16 cellular contexts compared by ENCODE assay signal in genomic region chr22:26894362-26894761, GRCh38.
DNase-seq lines count a peak whose midpoint lies in the region; ATAC-seq and TF ChIP-seq lines count a peak whose summit lies in the region.
"Had no signal": no experiment of that assay in that cellular context is flagged by ENCODE, and none has a peak within 500 bp of the region (broad histone marks: within the 10 kb centered on the region; RNA-seq: fewer than 3 reads in every experiment).

No MANE protein-coding gene starts in this region.

- H3K9me3 Mint-ChIP-seq in activated CD4-positive, alpha-beta T cell treated with anti-CD3 and anti-CD28 coated beads, Interleukin-2, amount 10 ng/mL, durations not matched to agents 24 days and 14 days: no peaks in the 10 kb centered on the region
- no peaks in the 10 kb centered on the region for H3K9me3 Mint-ChIP-seq in activated CD4-positive, alpha-beta T cell treated with anti-CD3 and anti-CD28 coated beads for 36 hours (ENCODE audit: low read depth)
- peaks cover 3% of the 10 kb centered on the region for H3K9me3 Mint-ChIP-seq in chondrocyte (ENCODE audit: low read depth)
- H3K9me3 Mint-ChIP-seq in mesothelial cell of epicardium: no peaks in the 10 kb centered on the region
- H3K9me3 Mint-ChIP-seq: stimulated activated naive CD8-positive, alpha-beta T cell treated with anti-CD3 and anti-CD28 coated beads, Interleukin-15, amount 100 ng/mL, for 72 hours had no signal

- no peak for ATAC-seq in activated CD4-positive, alpha-beta T cell treated with anti-CD3 and anti-CD28 coated beads for 36 hours
- ATAC-seq in sciatic nerve: no peak

- no peak overlapping the region for H3K4me3 ChIP-seq in vagina
- H3K4me3 ChIP-seq: body of pancreas had no signal

- POLR2A ChIA-PET in activated CD4-positive, alpha-beta T cell treated with anti-CD3 and anti-CD28 coated beads for 36 hours (lab: Charles Lee): no interaction called here

- peaks cover 7% of the 10 kb centered on the region for H3K27me3 Mint-ChIP-seq in activated CD4-positive, alpha-beta T cell treated with anti-CD3 and anti-CD28 coated beads, Interleukin-2, amount 10 ng/mL, durations not matched to agents 24 days and 14 days
- H3K27me3 Mint-ChIP-seq in activated CD4-positive, alpha-beta T cell treated with anti-CD3 and anti-CD28 coated beads for 36 hours: peaks cover 32% of the 10 kb centered on the region
- H3K27me3 Mint-ChIP-seq in chondrocyte (ENCODE audit: low read depth) (no peaks in the 10 kb centered on the region), mesothelial cell of epicardium (ENCODE audit: low read depth) (peaks cover 12% of the 10 kb centered on the region)

- no peaks in the 10 kb centered on the region for H3K27me3 ChIP-seq in vagina
- H3K27me3 ChIP-seq: body of pancreas had no signal

- intact Hi-C loops in activated CD4-positive, alpha-beta T cell treated with anti-CD3 and anti-CD28 coated beads, Interleukin-2, amount 10 ng/mL, durations not matched to agents 24 days and 14 days (cut with micrococcal nuclease): no loop called here
- intact Hi-C loops in activated CD4-positive, alpha-beta T cell treated with anti-CD3 and anti-CD28 coated beads for 36 hours (cut with DNase I, micrococcal nuclease): no loop called here
- intact Hi-C loops in vagina (cut with DNase I): no loop called here
- intact Hi-C loops in sciatic nerve (cut with DNase I): no loop called here

- H3K36me3 Mint-ChIP-seq in activated CD4-positive, alpha-beta T cell treated with anti-CD3 and anti-CD28 coated beads, Interleukin-2, amount 10 ng/mL, durations not matched to agents 24 days and 14 days (ENCODE audit: low read depth): no peaks in the 10 kb centered on the region
- H3K36me3 Mint-ChIP-seq in activated CD4-positive, alpha-beta T cell treated with anti-CD3 and anti-CD28 coated beads for 36 hours (ENCODE audit: low read depth): no peaks in the 10 kb centered on the region
- H3K36me3 Mint-ChIP-seq in chondrocyte (ENCODE audit: low read depth): peaks cover 4% of the 10 kb centered on the region
- H3K36me3 Mint-ChIP-seq in mesothelial cell of epicardium: no peaks in the 10 kb centered on the region

- peak overlapping the region; percentile 50 for H3K27ac Mint-ChIP-seq in activated CD4-positive, alpha-beta T cell treated with anti-CD3 and anti-CD28 coated beads, Interleukin-2, amount 10 ng/mL, durations not matched to agents 24 days and 14 days
- H3K27ac Mint-ChIP-seq in activated CD4-positive, alpha-beta T cell treated with anti-CD3 and anti-CD28 coated beads for 36 hours: no peak overlapping the region
- H3K27ac Mint-ChIP-seq in chondrocyte (ENCODE audit: unreplicated experiment) (peak overlapping the region; percentile 97), mesothelial cell of epicardium (peak overlapping the region; percentile 52)
- H3K27ac Mint-ChIP-seq: CD8-positive, alpha-beta memory T cell had no signal

- TF ChIP-seq CTCF in chondrocyte (IDR thresholded peaks at IDR 0.05) (no peak), mesothelial cell of epicardium (IDR thresholded peaks at IDR 0.05; ENCODE audit: unreplicated experiment) (no peak), vagina (IDR thresholded peaks at IDR 0.05) (no peak)

- no peak for DNase-seq in activated CD4-positive, alpha-beta T cell treated with anti-CD3 and anti-CD28 coated beads, Interleukin-2, amount 10 ng/mL, durations not matched to agents 24 days and 14 days
- no peak for DNase-seq in activated CD4-positive, alpha-beta T cell treated with anti-CD3 and anti-CD28 coated beads for 36 hours
- DNase-seq in chondrocyte (ENCODE audit: low spot score): no peak
- DNase-seq in mesothelial cell of epicardium (ENCODE audit: low spot score in 2 of 2, unreplicated experiment in 2 of 2): no peak
- DNase-seq in vagina (ENCODE audit: extremely low spot score in 2 of 2): peak in 1 of 2 donors; percentile 3
- DNase-seq in stimulated activated naive CD4-positive, alpha-beta T cell (lab: John Stamatoyannopoulos, UW): no peak
- DNase-seq in activated T-cell treated with anti-CD3 and anti-CD28 coated beads, Interleukin-2, amount 50 U/mL, for 1 hour: no peak
- DNase-seq in sciatic nerve (ENCODE audit: low spot score): no peak
- DNase-seq: activated CD8-positive, alpha-beta memory T cell treated with anti-CD3 and anti-CD28 coated beads for 24 hours; activated effector memory CD4-positive, alpha-beta T cell treated with anti-CD3 and anti-CD28 coated beads, Interleukin-2, amount 50 U/mL, for 16 hours; CD8-positive, alpha-beta memory T cell; effector CD8-positive, alpha-beta T cell; Kasumi-1; stimulated activated naive CD8-positive, alpha-beta T cell treated with anti-CD3 and anti-CD28 coated beads, Interleukin-15, amount 100 ng/mL, for 72 hours; WERI-Rb-1 had no signal

- no peaks in the 10 kb centered on the region for H3K36me3 ChIP-seq in vagina
- H3K36me3 ChIP-seq: WERI-Rb-1 had no signal

- peaks cover 7% of the 10 kb centered on the region for H3K4me1 Mint-ChIP-seq in activated CD4-positive, alpha-beta T cell treated with anti-CD3 and anti-CD28 coated beads, Interleukin-2, amount 10 ng/mL, durations not matched to agents 24 days and 14 days
- H3K4me1 Mint-ChIP-seq in activated CD4-positive, alpha-beta T cell treated with anti-CD3 and anti-CD28 coated beads for 36 hours: peaks cover 14% of the 10 kb centered on the region
- peaks cover 66% of the 10 kb centered on the region for H3K4me1 Mint-ChIP-seq in chondrocyte (ENCODE audit: low read depth)
- H3K4me1 Mint-ChIP-seq in mesothelial cell of epicardium: peaks cover 33% of the 10 kb centered on the region
- H3K4me1 Mint-ChIP-seq: CD8-positive, alpha-beta memory T cell had no signal

- peaks cover 14% of the 10 kb centered on the region for H3K4me1 ChIP-seq in vagina

- CTCF ChIA-PET in activated CD4-positive, alpha-beta T cell treated with anti-CD3 and anti-CD28 coated beads for 36 hours (lab: Charles Lee): no interaction called here

- no peak overlapping the region for H3K4me3 Mint-ChIP-seq in activated CD4-positive, alpha-beta T cell treated with anti-CD3 and anti-CD28 coated beads, Interleukin-2, amount 10 ng/mL, durations not matched to agents 24 days and 14 days
- no peak overlapping the region for H3K4me3 Mint-ChIP-seq in activated CD4-positive, alpha-beta T cell treated with anti-CD3 and anti-CD28 coated beads for 36 hours
- H3K4me3 Mint-ChIP-seq in chondrocyte (ENCODE audit: unreplicated experiment) (peak overlapping the region; percentile 23), mesothelial cell of epicardium (no peak overlapping the region)
- H3K4me3 Mint-ChIP-seq: CD8-positive, alpha-beta memory T cell had no signal

- H3K9me3 ChIP-seq in vagina: no peaks in the 10 kb centered on the region
- H3K9me3 ChIP-seq: body of pancreas had no signal

- no peak for TF ChIP-seq POLR2A in vagina (IDR thresholded peaks at IDR 0.05)

- peak overlapping the region; percentile 36 for H3K27ac ChIP-seq in vagina
- H3K27ac ChIP-seq: WERI-Rb-1 had no signal
